ENCODE assay signal across 18 cellular contexts in genomic region chr5:132767150-132767549, GRCh38. TPM values are rescaled to one million over a fixed set of nuclear protein-coding genes. Genes with fewer than 3 reads are reported as not detected.
A peak's percentile ranks its signal among the peaks of the same experiment; 100 is the strongest.
DNase-seq lines count a peak whose midpoint lies in the region; ATAC-seq, FAIRE-seq and TF ChIP-seq lines count a peak whose summit lies in the region.
"Had no signal": no experiment of that assay in that cellular context is flagged by ENCODE, and none has a peak within 500 bp of the region (broad histone marks: within the 10 kb centered on the region; RNA-seq: fewer than 3 reads in every experiment).

No MANE protein-coding gene starts in this region.

- H3K27me3 ChIP-seq in Peyer's patch (no peaks in the 10 kb centered on the region), pancreas (no peaks in the 10 kb centered on the region), MG63 (no peaks in the 10 kb centered on the region)
- H3K27me3 ChIP-seq: foreskin keratinocyte had no signal

- no peak for TF ChIP-seq CTCF in Peyer's patch (IDR thresholded peaks at IDR 0.05)
- TF ChIP-seq CTCF in nephron progenitor cell (IDR thresholded peaks at IDR 0.05) = no peak
- TF ChIP-seq CTCF in pancreas (IDR thresholded peaks at IDR 0.05) = no peak
- no peak for TF ChIP-seq CTCF in GM20000 (IDR thresholded peaks at IDR 0.05; ENCODE audit: extremely low read depth, missing control alignments)

- H3K4me3 Mint-ChIP-seq in dendritic cell treated with granulocyte-macrophage colony-stimulating factor and Interleukin-4, amounts not matched to agents 40 ng/mL and 50 ng/mL, for 4 days = no peak overlapping the region
- no peak overlapping the region for H3K4me3 Mint-ChIP-seq in nephron progenitor cell
- H3K4me3 Mint-ChIP-seq: activated naive CD4-positive, alpha-beta T cell treated with anti-CD3 and anti-CD28 coated beads for 36 hours; natural killer cell treated with Interleukin-12 subunit alpha and Interleukin-12 subunit beta and Interleukin-15 and Interleukin-18, amount 100 ng/mL, for 72 hours had no signal

- H3K36me3 Mint-ChIP-seq in dendritic cell treated with granulocyte-macrophage colony-stimulating factor and Interleukin-4, amounts not matched to agents 40 ng/mL and 50 ng/mL, for 4 days (ENCODE audit: low read depth) = peaks cover 25% of the 10 kb centered on the region
- peaks cover 14% of the 10 kb centered on the region for H3K36me3 Mint-ChIP-seq in nephron progenitor cell (ENCODE audit: low read depth)
- H3K36me3 Mint-ChIP-seq: natural killer cell treated with Interleukin-12 subunit alpha and Interleukin-12 subunit beta and Interleukin-15 and Interleukin-18, amount 100 ng/mL, for 72 hours had no signal

- FAIRE-seq in pancreas (lab: Jason Lieb, UNC) = no peak
- FAIRE-seq: endometrium had no signal

- peaks cover 16% of the 10 kb centered on the region for H3K27me3 Mint-ChIP-seq in dendritic cell treated with granulocyte-macrophage colony-stimulating factor and Interleukin-4, amounts not matched to agents 40 ng/mL and 50 ng/mL, for 4 days
- peaks cover 6% of the 10 kb centered on the region for H3K27me3 Mint-ChIP-seq in nephron progenitor cell (ENCODE audit: low read depth, poor library complexity)
- H3K27me3 Mint-ChIP-seq: natural killer cell treated with Interleukin-12 subunit alpha and Interleukin-12 subunit beta and Interleukin-15 and Interleukin-18, amount 100 ng/mL, for 72 hours had no signal

- intact Hi-C loops in dendritic cell treated with granulocyte-macrophage colony-stimulating factor and Interleukin-4, amounts not matched to agents 40 ng/mL and 50 ng/mL, for 4 days (cut with micrococcal nuclease) = no loop called here
- intact Hi-C loops in pancreas (cut with DNase I) = no loop called here

- peaks cover 0 to 32% (median 0%) of the 10 kb centered on the region in 3 donors for H3K36me3 ChIP-seq in Peyer's patch
- H3K36me3 ChIP-seq in pancreas = peaks cover 0 to 26% (median 0%) of the 10 kb centered on the region in 3 donors
- peaks cover 39% of the 10 kb centered on the region for H3K36me3 ChIP-seq in MG63

- H3K27ac ChIP-seq in Peyer's patch (no peak overlapping the region), pancreas (no peak overlapping the region)
- H3K27ac ChIP-seq: foreskin keratinocyte had no signal

- 50 to 51% methylated on average over 2 of the region's 2 CpGs for WGBS in pancreas, 2 donors

- no peak for TF ChIP-seq POLR2A in Peyer's patch (IDR thresholded peaks at IDR 0.05)

- no peaks in the 10 kb centered on the region for H3K9me3 ChIP-seq in Peyer's patch
- H3K9me3 ChIP-seq in pancreas = no peaks in the 10 kb centered on the region
- no peaks in the 10 kb centered on the region for H3K9me3 ChIP-seq in MG63

- H3K4me3 ChIP-seq in Peyer's patch = no peak overlapping the region
- no peak overlapping the region for H3K4me3 ChIP-seq in pancreas
- no peak overlapping the region for H3K4me3 ChIP-seq in MG63
- H3K4me3 ChIP-seq: lung had no signal

- H3K27ac Mint-ChIP-seq in dendritic cell treated with granulocyte-macrophage colony-stimulating factor and Interleukin-4, amounts not matched to agents 40 ng/mL and 50 ng/mL, for 4 days = peak overlapping the region; percentile 4
- peak overlapping the region; percentile 38 for H3K27ac Mint-ChIP-seq in nephron progenitor cell
- H3K27ac Mint-ChIP-seq: activated naive CD4-positive, alpha-beta T cell treated with anti-CD3 and anti-CD28 coated beads for 36 hours; natural killer cell treated with Interleukin-12 subunit alpha and Interleukin-12 subunit beta and Interleukin-15 and Interleukin-18, amount 100 ng/mL, for 72 hours had no signal

- peak; percentile 45 for DNase-seq in DMS79 (lab: John Stamatoyannopoulos, UW)
- DNase-seq in Peyer's patch = peak in 2 of 3 donors; percentile 15 to 40
- no peak for DNase-seq in nephron progenitor cell
- DNase-seq in pancreas = no peak
- no peak for DNase-seq in MG63
- no peak for DNase-seq in GM20000 (ENCODE audit: low spot score)
- DNase-seq: activated CD4-positive, CD25-positive, alpha-beta regulatory T cell treated with anti-CD3 and anti-CD28 coated beads, Interleukin-2, amount 50 U/mL, for 72 hours; activated naive CD4-positive, alpha-beta T cell treated with anti-CD3 and anti-CD28 coated beads for 36 hours; COR-L47; foreskin keratinocyte; NCI-H1105 treated with DMSO at 0.1 percent for 48 hours; T-helper 9 cell had no signal

- ATAC-seq in pancreas (no peak), HG03097 (IDR thresholded peaks at IDR 0.05; ENCODE audit: low FRiP score, unreplicated experiment) (no peak)
- ATAC-seq: foreskin keratinocyte; natural killer cell treated with Interleukin-12 subunit alpha and Interleukin-12 subunit beta and Interleukin-15 and Interleukin-18, amount 100 ng/mL, for 72 hours had no signal

- peaks cover 62% of the 10 kb centered on the region for H3K4me1 Mint-ChIP-seq in dendritic cell treated with granulocyte-macrophage colony-stimulating factor and Interleukin-4, amounts not matched to agents 40 ng/mL and 50 ng/mL, for 4 days (ENCODE audit: low read depth)
- H3K4me1 Mint-ChIP-seq in nephron progenitor cell = peaks cover 12% of the 10 kb centered on the region

- no peaks in the 10 kb centered on the region for H3K9me3 Mint-ChIP-seq in dendritic cell treated with granulocyte-macrophage colony-stimulating factor and Interleukin-4, amounts not matched to agents 40 ng/mL and 50 ng/mL, for 4 days
- H3K9me3 Mint-ChIP-seq in nephron progenitor cell = no peaks in the 10 kb centered on the region
- H3K9me3 Mint-ChIP-seq: activated naive CD4-positive, alpha-beta T cell treated with anti-CD3 and anti-CD28 coated beads for 36 hours; natural killer cell treated with Interleukin-12 subunit alpha and Interleukin-12 subunit beta and Interleukin-15 and Interleukin-18, amount 100 ng/mL, for 72 hours had no signal

- H3K4me1 ChIP-seq in Peyer's patch (peaks cover 0 to 14% (median 0%) of the 10 kb centered on the region in 4 donors), pancreas (no peaks in the 10 kb centered on the region)
- H3K4me1 ChIP-seq: foreskin keratinocyte had no signal

RNA-seq across cellular contexts. Expression of gene SEPTIN8, which starts 9.9 kb away (rescaled TPM):
- 10 to 100 TPM; 33.6 to 85.8 (median 56.2) TPM for total RNA-seq in Peyer's patch
- 10 to 100 TPM; 13.1 to 32.8 (median 17.1) TPM for total RNA-seq in pancreas
- 10 to 100 TPM; 17.9 to 18.6 TPM for polyA plus RNA-seq in pancreas
- 36.9 and 53.8 TPM in 2 replicates for total RNA-seq in MG63 (2014; rRNA removed; shearing (Covaris generic); ENCODE audit: low replicate concordance)

RNA-seq across cellular contexts. Expression of gene CCNI2, which starts 19.9 kb away (rescaled TPM):
- total RNA-seq in Peyer's patch (10 to 100 TPM in 2 of 4 donors, 1 to 10 TPM in 2; 7.1 to 30.8 (median 11.7) TPM), pancreas (1 to 10 TPM in 4 of 6 donors, under 1 TPM in 2; 0.69 to 4.4 (median 1.3) TPM)
- 1 to 10 TPM in 1 of 2 donors, under 1 TPM in 1; 0.84 to 1.8 TPM for polyA plus RNA-seq in pancreas
- 0.27 TPM in 1 of 2 replicates, not detected in the other for total RNA-seq in MG63 (2014; rRNA removed; shearing (Covaris generic); ENCODE audit: low replicate concordance)
- total RNA-seq: SK-MEL-5 had no signal

RNA-seq across cellular contexts. Expression of gene KIF3A, which starts 29.8 kb away (rescaled TPM):
- total RNA-seq in Peyer's patch = 10 to 100 TPM in 1 of 4 donors, 1 to 10 TPM in 3; 1.5 to 32.2 (median 4.0) TPM
- 1 to 10 TPM; 2.4 to 6.3 (median 4.1) TPM for total RNA-seq in pancreas
- polyA plus RNA-seq in pancreas = 1 to 10 TPM; 2.4 to 5.0 TPM
- total RNA-seq in MG63 (2014; rRNA removed; shearing (Covaris generic); ENCODE audit: low replicate concordance) = 5.3 and 6.2 TPM in 2 replicates

RNA-seq across cellular contexts. Expression of gene SOWAHA, which starts 46.0 kb away (rescaled TPM):
- total RNA-seq in Peyer's patch (100 to 1,000 TPM in 2 of 4 donors, 10 to 100 TPM in 2; 13.2 to 128 (median 97.5) TPM), pancreas (1 to 10 TPM; 1.5 to 2.8 (median 1.9) TPM)
- polyA plus RNA-seq in pancreas = 1 to 10 TPM; 1.4 to 5.0 TPM
- not detected in 2 replicates for total RNA-seq in MG63 (2014; rRNA removed; shearing (Covaris generic); ENCODE audit: low replicate concordance)
- total RNA-seq: activated naive CD4-positive, alpha-beta T cell treated with anti-CD3 and anti-CD28 coated beads for 36 hours; natural killer cell treated with Interleukin-12 subunit alpha and Interleukin-12 subunit beta and Interleukin-15 and Interleukin-18, amount 100 ng/mL, for 72 hours; SK-MEL-5 had no signal
- polyA plus RNA-seq: foreskin keratinocyte had no signal

Comparison
In these comparisons a context has a peak if more than half of its experiments do, and no peak if none do; other contexts are left out.
1. DNase-seq: peak in DMS79 (single experiment) and Peyer's patch (2 of 3); none in nephron progenitor cell (single experiment), pancreas (0 of 6), MG63 (single experiment) and GM20000 (single experiment).